15 cellular contexts compared by ENCODE assay signal in genomic region chr3:126913524-126913923, GRCh38.
DNase-seq lines count a peak whose midpoint lies in the region; ATAC-seq, FAIRE-seq and TF ChIP-seq lines count a peak whose summit lies in the region.
"Had no signal": no experiment of that assay in that cellular context is flagged by ENCODE, and none has a peak within 500 bp of the region (broad histone marks: within the 10 kb centered on the region; RNA-seq: fewer than 3 reads in every experiment).

No MANE protein-coding gene starts in this region.

- ATAC-seq in GM12878 (0 out of 3 replicates have a peak, but pooled peaks have one; percentile 4), GM21825 (IDR thresholded peaks at IDR 0.05; ENCODE audit: unreplicated experiment) (no peak)

- intact Hi-C loops in mammary epithelial cell (cut with micrococcal nuclease) (no loop called here), MCF 10A (cut with micrococcal nuclease) (loop anchor here (5.0 kb wide), 1 partner anchor 161 kb away; no protein-coding TSS in a partner anchor), PC-9 (cut with micrococcal nuclease; ENCODE audit: unreplicated experiment) (loop anchor here (1.0 kb wide), 1 partner anchor 78 kb away; no protein-coding TSS in a partner anchor), GM12878 (cut with micrococcal nuclease; ENCODE audit: unreplicated experiment) (no loop called here)

- RAD21 ChIA-PET in GM12878 (lab: Charles Lee; ENCODE audit: unreplicated experiment) = no interaction called here

- in situ Hi-C loops in mammary epithelial cell (cut with MboI; ENCODE audit: low sequenced_read_pairs in 2 of 2) (no loop called here), GM12878 (cut with MboI) (no loop called here)

- H3F3A ChIP-seq in PC-9 (ENCODE audit: insufficient read depth, low read depth) = peaks cover 39% of the 10 kb centered on the region

- H3K9me3 Mint-ChIP-seq in MCF 10A (ENCODE audit: unreplicated experiment) = no peaks in the 10 kb centered on the region
- peaks cover 0 to 5% (median 2%) of the 10 kb centered on the region in 6 donors for H3K9me3 Mint-ChIP-seq in immature natural killer cell

- no peaks in the 10 kb centered on the region for H3K9me2 ChIP-seq in PC-9 (ENCODE audit: insufficient read depth)

- SMC1A ChIA-PET in GM12878 (lab: Charles Lee; ENCODE audit: uncharacterized antibody, unreplicated experiment) = interaction anchor here (0.6 to 1.4 kb wide), 3 partner anchors 14 to 1814 kb away, joined by 3 read pairs; no protein-coding TSS in a partner anchor

- H3K27ac ChIP-seq in mammary epithelial cell (ENCODE audit: insufficient read depth, low read depth, low read length) (no peak overlapping the region), PC-9 (peak overlapping the region; percentile 96), GM12878 (ENCODE audit: control insufficient read depth, insufficient read depth) (peak overlapping the region; percentile 4; the same call in 1 of the 2 replicates)
- H3K27ac ChIP-seq: adrenal gland, tibial nerve had no signal

- H3K4me3 Mint-ChIP-seq in MCF 10A (ENCODE audit: unreplicated experiment) (no peak overlapping the region), immature natural killer cell (no peak overlapping the region)
- H3K4me3 Mint-ChIP-seq: B cell had no signal

- H3K4me1 Mint-ChIP-seq in MCF 10A (ENCODE audit: insufficient read depth, unreplicated experiment) = peaks cover 42% of the 10 kb centered on the region
- H3K4me1 Mint-ChIP-seq in immature natural killer cell = peaks cover 49 to 53% of the 10 kb centered on the region in 2 donors

- no peaks in the 10 kb centered on the region for H3K36me3 Mint-ChIP-seq in MCF 10A (ENCODE audit: insufficient read depth, unreplicated experiment)
- H3K36me3 Mint-ChIP-seq in immature natural killer cell = peaks cover 16 to 26% (median 22%) of the 10 kb centered on the region in 3 donors

- no peak overlapping the region for H3K9ac ChIP-seq in mammary epithelial cell (ENCODE audit: insufficient read depth, low read length)
- no peak overlapping the region for H3K9ac ChIP-seq in GM12878 (ENCODE audit: control insufficient read depth, insufficient read depth, low read length)

- no peaks in the 10 kb centered on the region for H3K36me3 ChIP-seq in mammary epithelial cell (ENCODE audit: insufficient read depth, low read length)
- 0 out of 2 replicates have a peak, but pooled peaks cover 5% of the 10 kb centered on the region for H3K36me3 ChIP-seq in PC-9 (ENCODE audit: low read depth)
- no peaks in the 10 kb centered on the region; a peak in 1 of 4 replicates for H3K36me3 ChIP-seq in GM12878 (ENCODE audit: control insufficient read depth in 2 of 2, insufficient read depth in 2 of 2, low read length in 1 of 2)
- H3K36me3 ChIP-seq: adrenal gland had no signal

- H3K27ac Mint-ChIP-seq in MCF 10A (ENCODE audit: low read depth, unreplicated experiment) = no peak overlapping the region
- H3K27ac Mint-ChIP-seq in immature natural killer cell = no peak overlapping the region
- H3K27ac Mint-ChIP-seq: B cell had no signal

- H3K9me3 ChIP-seq in mammary epithelial cell (replicated peaks; ENCODE audit: insufficient read depth, low read length) (no peaks in the 10 kb centered on the region), PC-9 (ENCODE audit: insufficient read depth, low read depth) (no peaks in the 10 kb centered on the region), GM12878 (replicated peaks; ENCODE audit: control insufficient read depth, insufficient read depth, low read length) (no peaks in the 10 kb centered on the region; the same call in 2 of the 3 replicates)
- H3K9me3 ChIP-seq: adrenal gland, tibial nerve had no signal

- H4K20me1 ChIP-seq in mammary epithelial cell (ENCODE audit: insufficient read depth, low read length) (no peaks in the 10 kb centered on the region), PC-9 (ENCODE audit: insufficient read depth) (no peaks in the 10 kb centered on the region), GM12878 (ENCODE audit: control insufficient read depth, insufficient read depth) (no peaks in the 10 kb centered on the region)

- POLR2A ChIA-PET in MCF 10A (lab: Yijun Ruan, JAX) (no interaction called here), PC-9 (lab: Charles Lee; ENCODE audit: unreplicated experiment) (interaction anchor here (0.6 kb wide), 1 partner anchor 131 kb away, joined by 3 read pairs; no protein-coding TSS in a partner anchor), GM12878 (lab: Charles Lee) (interaction anchor here (0.7 kb wide), 1 partner anchor 45 kb away, joined by 4 read pairs; no protein-coding TSS in a partner anchor)

- H3K79me2 ChIP-seq in mammary epithelial cell (ENCODE audit: insufficient read depth, low read length) (no peaks in the 10 kb centered on the region), PC-9 (ENCODE audit: low read depth) (no peaks in the 10 kb centered on the region), GM12878 (ENCODE audit: control insufficient read depth, insufficient read depth, low read length) (no peaks in the 10 kb centered on the region)

- CTCF ChIA-PET in mammary epithelial cell (lab: Charles Lee; ENCODE audit: low non-redundant PET) (no interaction called here), MCF 10A (lab: Yijun Ruan, JAX) (interaction anchor here (0.6 to 1.2 kb wide), 5 partner anchors 14 to 626 kb away, joined by 3 to 4 read pairs (median 3); no protein-coding TSS in a partner anchor), PC-9 (lab: Charles Lee) (interaction anchor here (1.1 kb wide), 1 partner anchor 161 kb away, joined by 11 read pairs; no protein-coding TSS in a partner anchor), GM12878 (lab: Yijun Ruan, JAX) (interaction anchor here (0.6 to 2.0 kb wide), 2 partner anchors 41 to 69 kb away, joined by 3 to 7 read pairs; partner anchors contain the start of gene PLXNA1)

- H3K4me1 ChIP-seq in mammary epithelial cell (ENCODE audit: insufficient read depth, low read length) = peaks cover 48% of the 10 kb centered on the region
- H3K4me1 ChIP-seq in PC-9 (replicated peaks; ENCODE audit: insufficient read depth) = peaks cover 65% of the 10 kb centered on the region
- H3K4me1 ChIP-seq in GM12878 (ENCODE audit: control insufficient read depth, insufficient read depth, low read length) = peaks cover 52% of the 10 kb centered on the region

- TF ChIP-seq RAD21 in GM12878 (IDR thresholded peaks at IDR 0.05; ENCODE audit: insufficient read depth, low read depth, low read length) = no peak

- no peak for FAIRE-seq in GM12878 (lab: Jason Lieb, UNC)
- no peak for FAIRE-seq in urothelium cell line (lab: Jason Lieb, UNC)

- H3K27me3 Mint-ChIP-seq in MCF 10A (ENCODE audit: insufficient read depth, unreplicated experiment) = no peaks in the 10 kb centered on the region
- H3K27me3 Mint-ChIP-seq in immature natural killer cell (ENCODE audit: low read depth in 3 of 3) = peaks cover 37 to 63% (median 40%) of the 10 kb centered on the region in 3 donors

- dilution Hi-C loops in mammary epithelial cell (cut with HindIII; ENCODE audit: low sequenced_read_pairs) = loop anchor here (10.0 kb wide), 1 partner anchor 409 kb away; no protein-coding TSS in a partner anchor

- H3K4me3 ChIP-seq in mammary epithelial cell (replicated peaks in 1 of 3; ENCODE audit: insufficient read depth in 1 of 3, low read depth in 2 of 3, low read length in 3 of 3) (no peak overlapping the region), PC-9 (no peak overlapping the region), GM12878 (no peak overlapping the region)
- H3K4me3 ChIP-seq: adrenal gland, tibial nerve had no signal

- BruUV-seq in mammary epithelial cell (replicated peaks; lab: Mats Ljungman, UMichigan) (no TSS peak), MCF 10A (replicated peaks; lab: Mats Ljungman, UMichigan) (no TSS peak), PC-9 (replicated peaks; lab: Mats Ljungman, UMichigan) (no TSS peak), GM12878 (replicated peaks; lab: Mats Ljungman, UMichigan) (no TSS peak)

- no peak overlapping the region for H3K4me2 ChIP-seq in mammary epithelial cell (ENCODE audit: insufficient read depth, low read depth, low read length)
- H3K4me2 ChIP-seq in PC-9 = peak overlapping the region; percentile 29
- peak overlapping the region; percentile 11; the same call in 1 of the 2 replicates for H3K4me2 ChIP-seq in GM12878 (ENCODE audit: control insufficient read depth, insufficient read depth)

- TF ChIP-seq POLR2A in GM12878 (IDR thresholded peaks at IDR 0.05; ENCODE audit: low read depth, low read length) = no peak

- DNase-seq in mammary epithelial cell (peak; percentile 53), MCF 10A (ENCODE audit: unreplicated experiment) (no peak), PC-9 (peak; percentile 85 to 88), GM12878 (ENCODE audit: low read depth, low spot score) (no peak), urothelium cell line (ENCODE audit: low spot score) (peak; percentile 43), immature natural killer cell (no peak)
- DNase-seq in stimulated activated CD4-positive, alpha-beta T cell treated with anti-CD3 and anti-CD28 coated beads, Interleukin-1b, Interleukin-23, amount 100 ng/mL, for 48 hours = no peak
- DNase-seq: activated CD8-positive, alpha-beta memory T cell treated with anti-CD3 and anti-CD28 coated beads, Interleukin-2, amount 50 U/mL, for 48 hours; adrenal gland; islet precursor cell; NCI-H748 treated with DMSO at 0.1 percent for 48 hours; stimulated activated CD4-positive, alpha-beta T cell treated with anti-CD3 and anti-CD28 coated beads, Interleukin-15, amount 100 ng/mL, for 24 hours had no signal

- no peak for TF ChIP-seq EP300 in GM12878 (IDR thresholded peaks at IDR 0.05; ENCODE audit: borderline replicate concordance in 1 of 2, control insufficient read depth in 1 of 2, low read depth in 2 of 2, low read length in 2 of 2)

- peak overlapping the region; percentile 13 for H2AFZ ChIP-seq in mammary epithelial cell (ENCODE audit: low read depth, low read length)
- no peak overlapping the region for H2AFZ ChIP-seq in PC-9
- H2AFZ ChIP-seq in GM12878 (ENCODE audit: control insufficient read depth, low read depth, low read length) = peak overlapping the region; percentile 39; the same call in 1 of the 2 replicates

- H3K27me3 ChIP-seq in mammary epithelial cell (ENCODE audit: insufficient read depth, low read length) (no peaks in the 10 kb centered on the region), PC-9 (ENCODE audit: insufficient read depth, low read depth) (no peaks in the 10 kb centered on the region), GM12878 (replicated peaks in 1 of 2; ENCODE audit: control insufficient read depth in 2 of 2, insufficient read depth in 2 of 2, low read length in 1 of 2) (no peaks in the 10 kb centered on the region)
- H3K27me3 ChIP-seq: adrenal gland, tibial nerve had no signal

- TF ChIP-seq CTCF in mammary epithelial cell (conservative IDR thresholded peaks at IDR 0.05 in 1 of 2, IDR thresholded peaks at IDR 0.05 in 1 of 2; ENCODE audit: extremely low read depth in 1 of 2, insufficient read depth in 1 of 2, low read depth in 1 of 2, low read length in 2 of 2) = no peak
- TF ChIP-seq CTCF in MCF 10A (IDR thresholded peaks at IDR 0.05; ENCODE audit: unreplicated experiment) = no peak
- no peak for TF ChIP-seq CTCF in PC-9 (conservative IDR thresholded peaks at IDR 0.05)
- TF ChIP-seq CTCF in GM12878 (IDR thresholded peaks at IDR 0.05 in 2 of 3, conservative IDR thresholded peaks at IDR 0.05 in 1 of 3; ENCODE audit: control insufficient read depth in 2 of 3, extremely low read depth in 1 of 3, insufficient read depth in 1 of 3, low read depth in 3 of 3, low read length in 3 of 3) = no peak

- 100% methylated on average over 2 of the region's 6 CpGs for WGBS in mammary epithelial cell (ENCODE audit: low coverage, missing lambda C conversion rate)
- WGBS in GM12878 (ENCODE audit: insufficient coverage, insufficient replicate concordance, low lambda C conversion rate, missing lambda C conversion rate) = 64% methylated on average over 6 of the region's 6 CpGs

Comparison
In these comparisons a context has a peak if more than half of its experiments do, and no peak if none do; other contexts are left out.
1. DNase-seq: peak in mammary epithelial cell (single experiment), PC-9 (2 of 2) and urothelium cell line (single experiment); none in MCF 10A (single experiment), GM12878 (single experiment), stimulated activated CD4-positive, alpha-beta T cell treated with anti-CD3 and anti-CD28 coated beads, Interleukin-1b, Interleukin-23, amount 100 ng/mL, for 48 hours (single experiment) and immature natural killer cell (0 of 3).
2. intact Hi-C loops: an anchor here in MCF 10A (5.0 kb wide) and PC-9 (1.0 kb wide); none called in mammary epithelial cell and GM12878.